ENCODE assay signal across 8 cellular contexts in the genomic region with DNA sequence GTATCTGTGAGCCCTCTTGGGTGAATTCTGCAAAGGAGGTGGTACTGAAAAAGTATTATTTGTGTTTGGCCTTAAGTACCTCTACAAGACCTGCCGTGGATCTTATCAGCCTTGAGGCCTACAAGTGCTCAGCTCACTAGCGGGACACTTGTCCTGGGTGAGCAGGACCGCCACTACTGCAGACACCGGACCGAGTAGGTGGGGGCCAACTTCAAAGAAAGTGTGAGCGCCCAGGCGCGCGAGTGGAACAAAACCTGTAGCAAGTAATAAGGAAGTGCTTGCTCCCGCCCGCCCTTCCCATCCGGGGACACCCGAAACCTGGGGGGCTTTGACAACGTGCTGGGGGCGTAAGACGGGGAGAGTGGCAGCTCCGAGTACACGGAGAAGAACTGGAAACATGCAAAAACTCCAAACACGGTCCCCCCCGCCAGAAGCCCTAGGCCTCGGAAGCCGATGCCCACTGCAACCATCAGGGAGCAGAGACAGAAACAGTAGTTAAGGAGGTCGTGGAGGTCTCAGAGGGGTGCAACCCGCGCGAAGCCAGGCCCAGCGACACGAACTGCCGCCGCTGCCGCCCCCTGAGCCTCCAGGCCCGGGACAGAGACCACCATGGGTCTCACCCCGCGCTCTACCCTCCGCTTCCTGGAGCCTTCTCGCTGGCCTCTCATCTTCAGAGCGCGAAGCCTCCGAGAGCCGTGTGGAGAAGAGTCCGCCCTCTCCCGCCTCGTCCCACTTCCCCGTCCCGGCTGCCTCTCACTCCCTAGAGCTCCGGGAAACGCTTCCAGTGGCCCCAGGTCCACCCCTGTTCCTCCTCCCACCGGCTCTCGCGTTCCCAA. TPM values are rescaled to one million over a fixed set of nuclear protein-coding genes. Genes with fewer than 3 reads are reported as not detected.
DNase-seq lines count a peak whose midpoint lies in the region; ATAC-seq and TF ChIP-seq lines count a peak whose summit lies in the region.

No MANE protein-coding gene starts in this region.

- TF ChIP-seq POLR2A in Peyer's patch (IDR thresholded peaks at IDR 0.05) = no peak

- H3K4me3 ChIP-seq in DND-41 (ENCODE audit: low read depth in 1 of 2, low read length in 2 of 2) (peak overlapping the region; percentile 80 to 90), Peyer's patch (peak overlapping the region; percentile 86 to 98 (median 92)), thymus (ENCODE audit: low read length) (peak overlapping the region; percentile 91)

- H3K36me3 ChIP-seq in DND-41 (ENCODE audit: insufficient read depth, low read length) (peaks cover 29% of the 10 kb centered on the region), Peyer's patch (peaks cover 0 to 10% (median 0%) of the 10 kb centered on the region in 3 donors), thymus (ENCODE audit: control insufficient read depth, insufficient read depth) (peaks cover 2% of the 10 kb centered on the region)

- under 1% methylated on average over 50 of the region's 50 CpGs for WGBS in thymus

- H3K27me3 ChIP-seq in DND-41 (ENCODE audit: insufficient read depth, low read length, poor library complexity) = no peaks in the 10 kb centered on the region
- no peaks in the 10 kb centered on the region for H3K27me3 ChIP-seq in Peyer's patch
- no peaks in the 10 kb centered on the region for H3K27me3 ChIP-seq in thymus (ENCODE audit: control insufficient read depth, insufficient read depth)

- H3K9ac ChIP-seq in DND-41 (ENCODE audit: low read depth, low read length) = peak overlapping the region; percentile 97

- TF ChIP-seq CTCF in DND-41 (IDR thresholded peaks at IDR 0.05; ENCODE audit: borderline replicate concordance, extremely low read depth, low read length, poor library complexity, severe bottlenecking) = no peak
- no peak for TF ChIP-seq CTCF in Peyer's patch (IDR thresholded peaks at IDR 0.05)
- no peak for TF ChIP-seq CTCF in omental fat pad (IDR thresholded peaks at IDR 0.05)

- DNase-seq in DND-41 (peak; percentile 67), Peyer's patch (peak; percentile 80 to 90 (median 80)), activated gamma-delta T cell treated with Interleukin-2 at 50 U/mL for 16 hours (peak; percentile 41), glomerular visceral epithelial cell (ENCODE audit: extremely low spot score) (peak; percentile 35), omental fat pad (ENCODE audit: low spot score) (no peak), KG1 (lab: John Stamatoyannopoulos, UW) (no peak)

- ATAC-seq in DND-41 (ENCODE audit: insufficient read depth, low read depth) = peak; percentile 7
- ATAC-seq in HG02759 (IDR thresholded peaks at IDR 0.05; ENCODE audit: unreplicated experiment) = peak; percentile 0
- ATAC-seq in omental fat pad (ENCODE audit: low FRiP score) = peak; percentile 72

- H3K9me3 ChIP-seq in DND-41 (ENCODE audit: insufficient read depth, low read length, severe bottlenecking) (no peaks in the 10 kb centered on the region), Peyer's patch (no peaks in the 10 kb centered on the region), thymus (ENCODE audit: control insufficient read depth) (no peaks in the 10 kb centered on the region)

- H3K79me2 ChIP-seq in DND-41 (ENCODE audit: insufficient read depth, low read length) = peaks cover 56% of the 10 kb centered on the region

- H3K4me1 ChIP-seq in DND-41 (ENCODE audit: insufficient read depth, low read length) (peaks cover 28% of the 10 kb centered on the region), Peyer's patch (peaks cover 0 to 18% (median 7%) of the 10 kb centered on the region in 4 donors), thymus (ENCODE audit: control insufficient read depth, insufficient read depth, low read length) (no peaks in the 10 kb centered on the region)

- peak overlapping the region; percentile 62 for H3K4me2 ChIP-seq in DND-41 (ENCODE audit: insufficient read depth, low read length)

- H4K20me1 ChIP-seq in DND-41 (ENCODE audit: insufficient read depth, low read length) = peaks cover 45% of the 10 kb centered on the region

- peak overlapping the region; percentile 88 for H2AFZ ChIP-seq in DND-41 (ENCODE audit: low read depth, low read length)

- H3K27ac ChIP-seq in DND-41 (ENCODE audit: low read length) (peak overlapping the region; percentile 97), Peyer's patch (peak overlapping the region; percentile 98 to 100 (median 99)), thymus (ENCODE audit: low read depth) (peak overlapping the region; percentile 99)

RNA-seq across cellular contexts. Expression of gene CNOT1, which starts 0.6 kb away (rescaled TPM):
- total RNA-seq in Peyer's patch = 100 to 1,000 TPM; 165 to 211 (median 190) TPM
- 100 to 1,000 TPM in 2 of 4 donors, 10 to 100 TPM in 2; 85.4 to 132 (median 103) TPM for total RNA-seq in omental fat pad
- 74.6 TPM for polyA plus RNA-seq in thymus

RNA-seq across cellular contexts. Expression of gene SLC38A7, which starts 55.5 kb away (rescaled TPM):
- total RNA-seq in Peyer's patch = 10 to 100 TPM; 12.8 to 35.5 (median 18.1) TPM
- total RNA-seq in omental fat pad = 10 to 100 TPM in 3 of 4 donors, 1 to 10 TPM in 1; 8.0 to 22.9 (median 17.8) TPM
- polyA plus RNA-seq in thymus = 8.6 TPM

Comparison
In these comparisons a context has a peak if more than half of its experiments do, and no peak if none do; other contexts are left out.
1. ATAC-seq: peak in every context shown above with its lines; median percentile 72 in omental fat pad; 7 in DND-41; 0 in HG02759.
2. DNase-seq: peak in DND-41 (single experiment), Peyer's patch (3 of 3), activated gamma-delta T cell treated with Interleukin-2 at 50 U/mL for 16 hours (single experiment) and glomerular visceral epithelial cell (single experiment); none in omental fat pad (single experiment) and KG1 (single experiment).
3. Peak in every context shown above with its lines, with median percentiles within 50 percentile points of each other: H3K27ac ChIP-seq and H3K4me3 ChIP-seq.